ENCODE assay signal across 8 cellular contexts in genomic region chr7:2870471-2870941, GRCh38. TPM values are rescaled to one million over a fixed set of nuclear protein-coding genes. Genes with fewer than 3 reads are reported as not detected.
DNase-seq lines count a peak whose midpoint lies in the region; ATAC-seq and TF ChIP-seq lines count a peak whose summit lies in the region.

No MANE protein-coding gene starts in this region.

- H3K9me3 Mint-ChIP-seq in activated naive CD4-positive, alpha-beta T cell treated with anti-CD3 and anti-CD28 coated beads for 36 hours, result no peaks in the 10 kb centered on the region

- H3K27me3 ChIP-seq in BLaER1, result no peaks in the 10 kb centered on the region
- H3K27me3 ChIP-seq in PC-9 (ENCODE audit: insufficient read depth, low read depth), result no peaks in the 10 kb centered on the region

- H3K27ac ChIP-seq in BLaER1 (peak overlapping the region; percentile 90), PC-9 (no peak overlapping the region)

- no peaks in the 10 kb centered on the region for H3K27me3 Mint-ChIP-seq in activated naive CD4-positive, alpha-beta T cell treated with anti-CD3 and anti-CD28 coated beads for 36 hours (ENCODE audit: low read depth)

- no peaks in the 10 kb centered on the region for H3K36me3 Mint-ChIP-seq in activated naive CD4-positive, alpha-beta T cell treated with anti-CD3 and anti-CD28 coated beads for 36 hours (ENCODE audit: low read depth)

- peaks cover 34% of the 10 kb centered on the region for H3F3A ChIP-seq in PC-9 (ENCODE audit: insufficient read depth, low read depth)

- peak overlapping the region; percentile 77 for H3K9ac ChIP-seq in BLaER1

- CTCF ChIA-PET in PC-9 (lab: Charles Lee), result no interaction called here
- CTCF ChIA-PET in activated naive CD4-positive, alpha-beta T cell treated with anti-CD3 and anti-CD28 coated beads for 36 hours (lab: Charles Lee), result interaction anchor here (0.8 to 1.6 kb wide), 3 partner anchors 8 to 194 kb away, joined by 3 to 4 read pairs (median 4); no protein-coding TSS in a partner anchor

- peak overlapping the region; percentile 72 for H3K27ac Mint-ChIP-seq in activated naive CD4-positive, alpha-beta T cell treated with anti-CD3 and anti-CD28 coated beads for 36 hours

- H3K4me3 Mint-ChIP-seq in activated naive CD4-positive, alpha-beta T cell treated with anti-CD3 and anti-CD28 coated beads for 36 hours, result peak overlapping the region; percentile 61

- BruUV-seq in PC-9 (replicated peaks; lab: Mats Ljungman, UMichigan), result no TSS peak

- no peak overlapping the region for H2AFZ ChIP-seq in PC-9

- H3K4me3 ChIP-seq in BLaER1, result peak overlapping the region; percentile 67
- no peak overlapping the region for H3K4me3 ChIP-seq in PC-9

- DNase-seq in PC-9 (peak; percentile 48 to 81), left ventricle myocardium superior (peak; percentile 77), SKM-1 treated with dmso at 0.1 percent for 144 hours (lab: John Stamatoyannopoulos, UW; ENCODE audit: unreplicated experiment) (no peak)
- peak; percentile 94 for DNase-seq in activated naive CD4-positive, alpha-beta T cell treated with anti-CD3 and anti-CD28 coated beads for 36 hours
- peak; percentile 26 for DNase-seq in stimulated activated CD4-positive, alpha-beta T cell treated with anti-CD3 and anti-CD28 coated beads, Interleukin-2, amount 100 ng/mL, for 4 hours (ENCODE audit: low read depth)

- H3K4me1 ChIP-seq in BLaER1 (peaks cover 98% of the 10 kb centered on the region), PC-9 (replicated peaks; ENCODE audit: insufficient read depth) (peaks cover 17% of the 10 kb centered on the region)

- H3K79me2 ChIP-seq in PC-9 (ENCODE audit: low read depth), result no peaks in the 10 kb centered on the region

- H3K9me2 ChIP-seq in PC-9 (ENCODE audit: insufficient read depth), result no peaks in the 10 kb centered on the region

- intact Hi-C loops in PC-9 (cut with micrococcal nuclease; ENCODE audit: unreplicated experiment) (loop anchor here (5.0 kb wide), 1 partner anchor 1762 kb away; no protein-coding TSS in a partner anchor), left ventricle myocardium superior (cut with micrococcal nuclease) (no loop called here)
- intact Hi-C loops in activated naive CD4-positive, alpha-beta T cell treated with anti-CD3 and anti-CD28 coated beads for 36 hours (cut with micrococcal nuclease), result loop anchor here (1.0 to 2.0 kb wide), 4 partner anchors 26 to 194 kb away; partner anchors contain the start of genes CARD11 and GNA12

- POLR2A ChIA-PET in PC-9 (lab: Charles Lee; ENCODE audit: unreplicated experiment), result interaction anchor here (0.6 kb wide), 2 partner anchors 51 to 160 kb away, joined by 4 to 15 read pairs; no protein-coding TSS in a partner anchor

- H3K9me3 ChIP-seq in BLaER1 (no peaks in the 10 kb centered on the region), PC-9 (ENCODE audit: insufficient read depth, low read depth) (no peaks in the 10 kb centered on the region)

- H4K20me1 ChIP-seq in BLaER1 (no peaks in the 10 kb centered on the region), PC-9 (ENCODE audit: insufficient read depth) (no peaks in the 10 kb centered on the region)

- H3K4me2 ChIP-seq in BLaER1 (peak overlapping the region; percentile 98), PC-9 (no peak overlapping the region)

- ATAC-seq in GM21737 (IDR thresholded peaks at IDR 0.05; ENCODE audit: unreplicated experiment) (peak; percentile 48), left ventricle myocardium superior (peak; percentile 88), GM19397 (IDR thresholded peaks at IDR 0.05; ENCODE audit: unreplicated experiment) (no peak)

- peaks cover 8% of the 10 kb centered on the region; the same call in 1 of the 2 replicates for H3K36me3 ChIP-seq in BLaER1
- no peaks in the 10 kb centered on the region for H3K36me3 ChIP-seq in PC-9 (ENCODE audit: low read depth)

- TF ChIP-seq CTCF in PC-9 (conservative IDR thresholded peaks at IDR 0.05), result no peak

- H3K4me1 Mint-ChIP-seq in activated naive CD4-positive, alpha-beta T cell treated with anti-CD3 and anti-CD28 coated beads for 36 hours (ENCODE audit: low read depth), result peaks cover 57% of the 10 kb centered on the region

RNA-seq across cellular contexts. Expression of gene GNA12, which starts 26.4 kb away (rescaled TPM):
- total RNA-seq in PC-9 (2021) (50.8 and 51.7 TPM in 2 replicates), left ventricle myocardium superior (40.4 TPM)
- total RNA-seq in activated naive CD4-positive, alpha-beta T cell treated with anti-CD3 and anti-CD28 coated beads for 36 hours, result 10 to 100 TPM; 14.1 to 15.0 TPM
